In the genomic region with DNA sequence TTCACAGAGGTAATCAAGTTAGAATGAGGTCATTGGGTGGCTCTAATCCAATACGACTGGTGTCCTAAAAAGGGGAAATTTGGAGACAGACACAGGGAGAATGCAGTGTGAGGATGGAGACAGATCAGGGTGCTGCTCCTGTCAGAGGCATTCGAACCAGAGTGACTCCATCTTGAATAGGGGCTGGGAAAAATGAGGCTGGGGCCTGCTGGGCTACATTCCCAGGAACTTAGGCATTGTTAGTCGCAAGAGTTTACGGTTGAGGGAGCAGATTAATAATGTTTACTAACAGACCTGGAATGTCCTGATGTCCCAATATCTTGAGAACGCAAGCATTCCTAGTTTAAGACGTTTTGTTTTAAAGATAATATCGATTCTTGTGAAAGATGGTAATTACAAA, we compare ENCODE assay signal across 1 cellular context.
TF ChIP-seq lines count a peak whose summit lies in the region.

No MANE protein-coding gene starts in this region.

TF ChIP-seq in IMR-90, 13 proteins besides CTCF, POLR2A, EP300 and RAD21:
- no peak for TF ChIP-seq MXI1 (IDR thresholded peaks at IDR 0.05; ENCODE audit: borderline replicate concordance, low read depth, low read length)
- peak; percentile 61 for TF ChIP-seq CEBPB (IDR thresholded peaks at IDR 0.05; ENCODE audit: low read depth, low read length)
